1 cellular context compared by ENCODE assay signal in the genomic region with DNA sequence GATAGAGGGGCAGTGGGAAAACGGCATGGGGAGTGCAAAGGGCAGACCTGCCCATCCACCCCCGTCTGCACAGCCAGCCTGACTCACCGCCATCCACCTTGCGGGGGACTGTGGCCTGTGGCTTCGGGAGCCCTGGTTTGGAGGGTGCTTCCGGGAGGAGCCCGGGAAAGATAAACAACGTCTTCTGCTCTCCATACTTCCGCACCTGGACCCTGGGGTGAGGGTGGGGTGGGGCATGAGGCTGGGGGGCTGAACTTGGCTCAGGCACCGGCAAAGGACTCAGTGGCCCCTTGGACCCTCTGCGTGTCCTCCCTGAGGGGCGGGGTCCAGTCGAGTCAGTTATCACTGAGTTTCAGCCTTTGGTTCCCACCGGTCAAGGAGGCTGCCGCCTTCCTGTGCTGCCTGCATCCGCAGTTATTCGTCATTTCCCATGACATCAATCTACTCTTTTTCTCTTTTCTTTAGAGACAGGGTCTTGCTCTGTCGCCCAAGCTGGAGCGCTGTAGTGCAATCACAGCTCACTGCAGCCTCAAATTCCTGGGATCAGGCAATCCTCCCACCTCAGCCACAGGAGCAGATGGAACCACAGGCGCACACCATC.
TF ChIP-seq lines count a peak whose summit lies in the region.

No MANE protein-coding gene starts in this region.

TF ChIP-seq in K562, 482 proteins besides CTCF, POLR2A, EP300 and RAD21 (continues in another document):
- TF ChIP-seq, protein P1, sequence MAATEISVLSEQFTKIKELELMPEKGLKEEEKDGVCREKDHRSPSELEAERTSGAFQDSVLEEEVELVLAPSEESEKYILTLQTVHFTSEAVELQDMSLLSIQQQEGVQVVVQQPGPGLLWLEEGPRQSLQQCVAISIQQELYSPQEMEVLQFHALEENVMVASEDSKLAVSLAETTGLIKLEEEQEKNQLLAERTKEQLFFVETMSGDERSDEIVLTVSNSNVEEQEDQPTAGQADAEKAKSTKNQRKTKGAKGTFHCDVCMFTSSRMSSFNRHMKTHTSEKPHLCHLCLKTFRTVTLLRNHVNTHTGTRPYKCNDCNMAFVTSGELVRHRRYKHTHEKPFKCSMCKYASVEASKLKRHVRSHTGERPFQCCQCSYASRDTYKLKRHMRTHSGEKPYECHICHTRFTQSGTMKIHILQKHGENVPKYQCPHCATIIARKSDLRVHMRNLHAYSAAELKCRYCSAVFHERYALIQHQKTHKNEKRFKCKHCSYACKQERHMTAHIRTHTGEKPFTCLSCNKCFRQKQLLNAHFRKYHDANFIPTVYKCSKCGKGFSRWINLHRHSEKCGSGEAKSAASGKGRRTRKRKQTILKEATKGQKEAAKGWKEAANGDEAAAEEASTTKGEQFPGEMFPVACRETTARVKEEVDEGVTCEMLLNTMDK (IDR thresholded peaks at IDR 0.05; ENCODE audit: borderline replicate concordance, insufficient read depth, low read depth, low read length, poor library complexity, severe bottlenecking) = no peak
- TF ChIP-seq EGR1 (conservative IDR thresholded peaks at IDR 0.05) (peak; percentile 78), TOE1 (IDR thresholded peaks at IDR 0.05; ENCODE audit: borderline replicate concordance) (no peak), TOE1 (CRISPR knock-in tag; IDR thresholded peaks at IDR 0.05; ENCODE audit: borderline replicate concordance, low read depth) (no peak), MEIS2 (IDR thresholded peaks at IDR 0.05; ENCODE audit: partially characterized antibody) (peak; percentile 9), ZNF445 (CRISPR knock-in tag; IDR thresholded peaks at IDR 0.05; ENCODE audit: low read depth) (no peak), BRF1 (IDR thresholded peaks at IDR 0.05; ENCODE audit: borderline replicate concordance, extremely low read depth, insufficient read length) (no peak), GABPB1 (CRISPR knock-in tag; IDR thresholded peaks at IDR 0.05) (peak; percentile 77), TFAM (CRISPR knock-in tag; conservative IDR thresholded peaks at IDR 0.05) (no peak), ZNF431 (CRISPR knock-in tag; IDR thresholded peaks at IDR 0.05) (no peak), CREM (IDR thresholded peaks at IDR 0.05; ENCODE audit: low read depth) (peak; percentile 62), ZNF583 (CRISPR knock-in tag; IDR thresholded peaks at IDR 0.05) (no peak), DDX20 (tag; IDR thresholded peaks at IDR 0.05; ENCODE audit: low read depth) (no peak), YY1 (IDR thresholded peaks at IDR 0.05; ENCODE audit: borderline replicate concordance in 1 of 3, control insufficient read depth in 1 of 3, extremely low read depth in 1 of 3, insufficient read depth in 3 of 3, insufficient read length in 1 of 3, insufficient replicate concordance in 2 of 3, low read depth in 1 of 3, low read length in 2 of 3) (peak in 1 of 3 experiments; percentile 9), SREBF1 (IDR thresholded peaks at IDR 0.05; ENCODE audit: borderline replicate concordance, low read depth, low read length) (no peak), ZNF232 (CRISPR knock-in tag; IDR thresholded peaks at IDR 0.05) (no peak), FOSL1 (tag; conservative IDR thresholded peaks at IDR 0.05) (peak; percentile 55), ARNT (IDR thresholded peaks at IDR 0.05) (no peak), ZNF766 (CRISPR knock-in tag; conservative IDR thresholded peaks at IDR 0.05) (no peak), SNRNP70 (optimal IDR thresholded peaks at IDR 0.05; ENCODE audit: low read depth, low read length) (no peak), ZBTB17 (CRISPR knock-in tag; IDR thresholded peaks at IDR 0.05) (no peak), ZNF444 (CRISPR knock-in tag; IDR thresholded peaks at IDR 0.05) (no peak), CEBPG (CRISPR knock-in tag; IDR thresholded peaks at IDR 0.05) (no peak), CEBPG (tag; conservative IDR thresholded peaks at IDR 0.05 in 1 of 2, IDR thresholded peaks at IDR 0.05 in 1 of 2) (no peak), XRCC5 (IDR thresholded peaks at IDR 0.05; ENCODE audit: low read depth, low read length) (no peak), CBX3 (IDR thresholded peaks at IDR 0.05; ENCODE audit: borderline replicate concordance in 1 of 2, low read length in 2 of 2) (no peak), GABPA (tag; conservative IDR thresholded peaks at IDR 0.05; ENCODE audit: low read depth) (peak; percentile 74), KLF13 (tag; IDR thresholded peaks at IDR 0.05; ENCODE audit: borderline replicate concordance, low read depth) (no peak), ZNF140 (CRISPR knock-in tag; IDR thresholded peaks at IDR 0.05) (no peak), BCOR (IDR thresholded peaks at IDR 0.05) (no peak), KLF10 (CRISPR knock-in tag; IDR thresholded peaks at IDR 0.05) (no peak), STAG1 (CRISPR knock-in tag; IDR thresholded peaks at IDR 0.05; ENCODE audit: borderline replicate concordance) (no peak), HDAC2 (IDR thresholded peaks at IDR 0.05) (peak; percentile 15; the same call in 1 of the 2 replicates), ZBTB7A (IDR thresholded peaks at IDR 0.05; ENCODE audit: borderline replicate concordance, control insufficient read depth, low read depth, low read length) (peak; percentile 54; the same call in 1 of the 2 replicates), DPF2 (IDR thresholded peaks at IDR 0.05) (no peak), ZC3H8 (IDR thresholded peaks at IDR 0.05) (no peak), ETV5 (CRISPR knock-in tag; IDR thresholded peaks at IDR 0.05; ENCODE audit: low read depth) (peak; percentile 83), NR2C2 (CRISPR knock-in tag; IDR thresholded peaks at IDR 0.05) (no peak), NR2C2 (tag; IDR thresholded peaks at IDR 0.05) (peak; percentile 50; the same call in 1 of the 2 replicates), ZNF316 (IDR thresholded peaks at IDR 0.05) (no peak), ZNF77 (CRISPR knock-in tag; IDR thresholded peaks at IDR 0.05) (no peak)
- TF ChIP-seq, protein P2, sequence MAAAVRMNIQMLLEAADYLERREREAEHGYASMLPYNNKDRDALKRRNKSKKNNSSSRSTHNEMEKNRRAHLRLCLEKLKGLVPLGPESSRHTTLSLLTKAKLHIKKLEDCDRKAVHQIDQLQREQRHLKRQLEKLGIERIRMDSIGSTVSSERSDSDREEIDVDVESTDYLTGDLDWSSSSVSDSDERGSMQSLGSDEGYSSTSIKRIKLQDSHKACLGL (CRISPR knock-in tag; IDR thresholded peaks at IDR 0.05; ENCODE audit: borderline replicate concordance, poor library complexity, severe bottlenecking) = no peak
- TF ChIP-seq, protein P3, sequence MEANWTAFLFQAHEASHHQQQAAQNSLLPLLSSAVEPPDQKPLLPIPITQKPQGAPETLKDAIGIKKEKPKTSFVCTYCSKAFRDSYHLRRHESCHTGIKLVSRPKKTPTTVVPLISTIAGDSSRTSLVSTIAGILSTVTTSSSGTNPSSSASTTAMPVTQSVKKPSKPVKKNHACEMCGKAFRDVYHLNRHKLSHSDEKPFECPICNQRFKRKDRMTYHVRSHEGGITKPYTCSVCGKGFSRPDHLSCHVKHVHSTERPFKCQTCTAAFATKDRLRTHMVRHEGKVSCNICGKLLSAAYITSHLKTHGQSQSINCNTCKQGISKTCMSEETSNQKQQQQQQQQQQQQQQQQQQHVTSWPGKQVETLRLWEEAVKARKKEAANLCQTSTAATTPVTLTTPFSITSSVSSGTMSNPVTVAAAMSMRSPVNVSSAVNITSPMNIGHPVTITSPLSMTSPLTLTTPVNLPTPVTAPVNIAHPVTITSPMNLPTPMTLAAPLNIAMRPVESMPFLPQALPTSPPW (CRISPR knock-in tag; IDR thresholded peaks at IDR 0.05) = peak; percentile 39
- TF ChIP-seq, protein P4, sequence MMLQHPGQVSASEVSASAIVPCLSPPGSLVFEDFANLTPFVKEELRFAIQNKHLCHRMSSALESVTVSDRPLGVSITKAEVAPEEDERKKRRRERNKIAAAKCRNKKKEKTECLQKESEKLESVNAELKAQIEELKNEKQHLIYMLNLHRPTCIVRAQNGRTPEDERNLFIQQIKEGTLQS (IDR thresholded peaks at IDR 0.05) = peak; percentile 19; the same call in 1 of the 2 replicates
- TF ChIP-seq, protein P4 (CRISPR knock-in tag; conservative IDR thresholded peaks at IDR 0.05) = no peak
- TF ChIP-seq, protein P5, sequence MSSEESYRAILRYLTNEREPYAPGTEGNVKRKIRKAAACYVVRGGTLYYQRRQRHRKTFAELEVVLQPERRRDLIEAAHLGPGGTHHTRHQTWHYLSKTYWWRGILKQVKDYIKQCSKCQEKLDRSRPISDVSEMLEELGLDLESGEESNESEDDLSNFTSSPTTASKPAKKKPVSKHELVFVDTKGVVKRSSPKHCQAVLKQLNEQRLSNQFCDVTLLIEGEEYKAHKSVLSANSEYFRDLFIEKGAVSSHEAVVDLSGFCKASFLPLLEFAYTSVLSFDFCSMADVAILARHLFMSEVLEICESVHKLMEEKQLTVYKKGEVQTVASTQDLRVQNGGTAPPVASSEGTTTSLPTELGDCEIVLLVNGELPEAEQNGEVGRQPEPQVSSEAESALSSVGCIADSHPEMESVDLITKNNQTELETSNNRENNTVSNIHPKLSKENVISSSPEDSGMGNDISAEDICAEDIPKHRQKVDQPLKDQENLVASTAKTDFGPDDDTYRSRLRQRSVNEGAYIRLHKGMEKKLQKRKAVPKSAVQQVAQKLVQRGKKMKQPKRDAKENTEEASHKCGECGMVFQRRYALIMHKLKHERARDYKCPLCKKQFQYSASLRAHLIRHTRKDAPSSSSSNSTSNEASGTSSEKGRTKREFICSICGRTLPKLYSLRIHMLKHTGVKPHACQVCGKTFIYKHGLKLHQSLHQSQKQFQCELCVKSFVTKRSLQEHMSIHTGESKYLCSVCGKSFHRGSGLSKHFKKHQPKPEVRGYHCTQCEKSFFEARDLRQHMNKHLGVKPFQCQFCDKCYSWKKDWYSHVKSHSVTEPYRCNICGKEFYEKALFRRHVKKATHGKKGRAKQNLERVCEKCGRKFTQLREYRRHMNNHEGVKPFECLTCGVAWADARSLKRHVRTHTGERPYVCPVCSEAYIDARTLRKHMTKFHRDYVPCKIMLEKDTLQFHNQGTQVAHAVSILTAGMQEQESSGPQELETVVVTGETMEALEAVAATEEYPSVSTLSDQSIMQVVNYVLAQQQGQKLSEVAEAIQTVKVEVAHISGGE (CRISPR knock-in tag; IDR thresholded peaks at IDR 0.05) = 0 out of 6 replicates have a peak, but pooled peaks of 1 of the 3 experiments have one; percentile 39
- TF ChIP-seq, protein P6, sequence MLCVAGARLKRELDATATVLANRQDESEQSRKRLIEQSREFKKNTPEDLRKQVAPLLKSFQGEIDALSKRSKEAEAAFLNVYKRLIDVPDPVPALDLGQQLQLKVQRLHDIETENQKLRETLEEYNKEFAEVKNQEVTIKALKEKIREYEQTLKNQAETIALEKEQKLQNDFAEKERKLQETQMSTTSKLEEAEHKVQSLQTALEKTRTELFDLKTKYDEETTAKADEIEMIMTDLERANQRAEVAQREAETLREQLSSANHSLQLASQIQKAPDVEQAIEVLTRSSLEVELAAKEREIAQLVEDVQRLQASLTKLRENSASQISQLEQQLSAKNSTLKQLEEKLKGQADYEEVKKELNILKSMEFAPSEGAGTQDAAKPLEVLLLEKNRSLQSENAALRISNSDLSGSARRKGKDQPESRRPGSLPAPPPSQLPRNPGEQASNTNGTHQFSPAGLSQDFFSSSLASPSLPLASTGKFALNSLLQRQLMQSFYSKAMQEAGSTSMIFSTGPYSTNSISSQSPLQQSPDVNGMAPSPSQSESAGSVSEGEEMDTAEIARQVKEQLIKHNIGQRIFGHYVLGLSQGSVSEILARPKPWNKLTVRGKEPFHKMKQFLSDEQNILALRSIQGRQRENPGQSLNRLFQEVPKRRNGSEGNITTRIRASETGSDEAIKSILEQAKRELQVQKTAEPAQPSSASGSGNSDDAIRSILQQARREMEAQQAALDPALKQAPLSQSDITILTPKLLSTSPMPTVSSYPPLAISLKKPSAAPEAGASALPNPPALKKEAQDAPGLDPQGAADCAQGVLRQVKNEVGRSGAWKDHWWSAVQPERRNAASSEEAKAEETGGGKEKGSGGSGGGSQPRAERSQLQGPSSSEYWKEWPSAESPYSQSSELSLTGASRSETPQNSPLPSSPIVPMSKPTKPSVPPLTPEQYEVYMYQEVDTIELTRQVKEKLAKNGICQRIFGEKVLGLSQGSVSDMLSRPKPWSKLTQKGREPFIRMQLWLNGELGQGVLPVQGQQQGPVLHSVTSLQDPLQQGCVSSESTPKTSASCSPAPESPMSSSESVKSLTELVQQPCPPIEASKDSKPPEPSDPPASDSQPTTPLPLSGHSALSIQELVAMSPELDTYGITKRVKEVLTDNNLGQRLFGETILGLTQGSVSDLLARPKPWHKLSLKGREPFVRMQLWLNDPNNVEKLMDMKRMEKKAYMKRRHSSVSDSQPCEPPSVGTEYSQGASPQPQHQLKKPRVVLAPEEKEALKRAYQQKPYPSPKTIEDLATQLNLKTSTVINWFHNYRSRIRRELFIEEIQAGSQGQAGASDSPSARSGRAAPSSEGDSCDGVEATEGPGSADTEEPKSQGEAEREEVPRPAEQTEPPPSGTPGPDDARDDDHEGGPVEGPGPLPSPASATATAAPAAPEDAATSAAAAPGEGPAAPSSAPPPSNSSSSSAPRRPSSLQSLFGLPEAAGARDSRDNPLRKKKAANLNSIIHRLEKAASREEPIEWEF (CRISPR knock-in tag; IDR thresholded peaks at IDR 0.05) = no peak
- TF ChIP-seq, protein P7, sequence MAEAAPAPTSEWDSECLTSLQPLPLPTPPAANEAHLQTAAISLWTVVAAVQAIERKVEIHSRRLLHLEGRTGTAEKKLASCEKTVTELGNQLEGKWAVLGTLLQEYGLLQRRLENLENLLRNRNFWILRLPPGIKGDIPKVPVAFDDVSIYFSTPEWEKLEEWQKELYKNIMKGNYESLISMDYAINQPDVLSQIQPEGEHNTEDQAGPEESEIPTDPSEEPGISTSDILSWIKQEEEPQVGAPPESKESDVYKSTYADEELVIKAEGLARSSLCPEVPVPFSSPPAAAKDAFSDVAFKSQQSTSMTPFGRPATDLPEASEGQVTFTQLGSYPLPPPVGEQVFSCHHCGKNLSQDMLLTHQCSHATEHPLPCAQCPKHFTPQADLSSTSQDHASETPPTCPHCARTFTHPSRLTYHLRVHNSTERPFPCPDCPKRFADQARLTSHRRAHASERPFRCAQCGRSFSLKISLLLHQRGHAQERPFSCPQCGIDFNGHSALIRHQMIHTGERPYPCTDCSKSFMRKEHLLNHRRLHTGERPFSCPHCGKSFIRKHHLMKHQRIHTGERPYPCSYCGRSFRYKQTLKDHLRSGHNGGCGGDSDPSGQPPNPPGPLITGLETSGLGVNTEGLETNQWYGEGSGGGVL (CRISPR knock-in tag; IDR thresholded peaks at IDR 0.05) = no peak
- TF ChIP-seq, protein P8, sequence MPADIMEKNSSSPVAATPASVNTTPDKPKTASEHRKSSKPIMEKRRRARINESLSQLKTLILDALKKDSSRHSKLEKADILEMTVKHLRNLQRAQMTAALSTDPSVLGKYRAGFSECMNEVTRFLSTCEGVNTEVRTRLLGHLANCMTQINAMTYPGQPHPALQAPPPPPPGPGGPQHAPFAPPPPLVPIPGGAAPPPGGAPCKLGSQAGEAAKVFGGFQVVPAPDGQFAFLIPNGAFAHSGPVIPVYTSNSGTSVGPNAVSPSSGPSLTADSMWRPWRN (IDR thresholded peaks at IDR 0.05; ENCODE audit: low read depth) = no peak
